21 cellular contexts compared by ENCODE assay signal in genomic region chr3:174891524-174892203, GRCh38. TPM values are rescaled to one million over a fixed set of nuclear protein-coding genes. Genes with fewer than 3 reads are reported as not detected.
A peak's percentile ranks its signal among the peaks of the same experiment; 100 is the strongest.
DNase-seq lines count a peak whose midpoint lies in the region; ATAC-seq, FAIRE-seq and TF ChIP-seq lines count a peak whose summit lies in the region.
"Had no signal": no experiment of that assay in that cellular context is flagged by ENCODE, and none has a peak within 500 bp of the region (broad histone marks: within the 10 kb centered on the region; RNA-seq: fewer than 3 reads in every experiment).

No MANE protein-coding gene starts in this region.

- peaks cover 5% of the 10 kb centered on the region; the same call in 2 of the 3 replicates for H3K36me3 Mint-ChIP-seq in GM23338 (ENCODE audit: low read depth)

- peak; percentile 45 for DNase-seq in GM23338 (ENCODE audit: low spot score)
- DNase-seq in mesendoderm: peak; percentile 31
- DNase-seq in GM12891 (ENCODE audit: insufficient read length, low spot score): no peak
- DNase-seq: activated CD4-positive, alpha-beta T cell treated with anti-CD3 and anti-CD28 coated beads for 4 hours; activated CD8-positive, alpha-beta memory T cell treated with anti-CD3 and anti-CD28 coated beads, Interleukin-2, amount 50 U/mL, for 48 hours; hippocampal formation; left colon; NCI-H1105; NK-92 treated with Interleukin-12 subunit alpha and Interleukin-12 subunit beta, amount 100 ng/mL, for 24 hours; pancreas; SHP77 treated with DMSO at 0.1 percent for 48 hours had no signal

- no peak for FAIRE-seq in GM12891 (lab: Jason Lieb, UNC)
- FAIRE-seq: K562, pancreas had no signal

- H3K27me3 Mint-ChIP-seq in GM23338 (ENCODE audit: insufficient read depth, low read depth, poor library complexity): peaks cover 1% of the 10 kb centered on the region
- H3K27me3 Mint-ChIP-seq: dendritic cell treated with granulocyte-macrophage colony-stimulating factor and Interleukin-4, amounts not matched to agents 40 ng/mL and 50 ng/mL, for 4 days had no signal

- no peak overlapping the region for H3K4ac ChIP-seq in mesendoderm (ENCODE audit: low read depth, low read length)

- H3K36me3 ChIP-seq in GM23338 (ENCODE audit: insufficient read depth) (no peaks in the 10 kb centered on the region), OCI-LY1 (ENCODE audit: insufficient read depth, low read length) (no peaks in the 10 kb centered on the region), mesendoderm (ENCODE audit: control insufficient read depth, insufficient read depth, low read length) (no peaks in the 10 kb centered on the region)
- H3K36me3 ChIP-seq: ascending aorta, pancreas, thoracic aorta had no signal

- H4K5ac ChIP-seq in mesendoderm (ENCODE audit: low read length): no peak overlapping the region

- no CpG with 5 or more reads among the region's 6 CpGs for WGBS in mesendoderm (ENCODE audit: extremely low coverage, insufficient coverage, low lambda C conversion rate)

- peaks cover 5% of the 10 kb centered on the region; the same call in 2 of the 3 replicates for H3K4me1 Mint-ChIP-seq in GM23338

- no peak overlapping the region for H4K8ac ChIP-seq in mesendoderm (ENCODE audit: low read depth, low read length)

- peak; percentile 72 for ATAC-seq in GM23338
- ATAC-seq in esophagus mucosa: peak; percentile 92
- ATAC-seq in GM18861 (IDR thresholded peaks at IDR 0.05; ENCODE audit: unreplicated experiment): no peak
- no peak for ATAC-seq in HG03460 (IDR thresholded peaks at IDR 0.05; ENCODE audit: unreplicated experiment)
- ATAC-seq in GM18511 (IDR thresholded peaks at IDR 0.05; ENCODE audit: unreplicated experiment): no peak
- ATAC-seq: K562, left colon, pancreas had no signal

- H3F3A ChIP-seq in GM23338 (replicated peaks; ENCODE audit: low read depth) (no peaks in the 10 kb centered on the region), OCI-LY1 (ENCODE audit: insufficient read depth, low read length) (no peaks in the 10 kb centered on the region)

- no peak overlapping the region for H3K9ac ChIP-seq in OCI-LY1 (ENCODE audit: low read length)
- no peak overlapping the region for H3K9ac ChIP-seq in mesendoderm (ENCODE audit: low read length)

- peaks cover 8% of the 10 kb centered on the region for H3K9me3 Mint-ChIP-seq in GM23338

- no peaks in the 10 kb centered on the region for H3K9me3 ChIP-seq in OCI-LY1 (ENCODE audit: low read length)
- H3K9me3 ChIP-seq: ascending aorta, pancreas, thoracic aorta had no signal

- H2BK15ac ChIP-seq in mesendoderm (replicated peaks; ENCODE audit: low read depth): no peak overlapping the region

- H3K27me3 ChIP-seq in GM23338 (ENCODE audit: insufficient read depth): no peaks in the 10 kb centered on the region
- no peaks in the 10 kb centered on the region for H3K27me3 ChIP-seq in OCI-LY1 (ENCODE audit: insufficient read depth, low read length)
- H3K27me3 ChIP-seq in mesendoderm (ENCODE audit: insufficient read depth, low read length, poor library complexity): no peaks in the 10 kb centered on the region
- H3K27me3 ChIP-seq: ascending aorta, pancreas had no signal

- peak overlapping the region; percentile 8 for H3K56ac ChIP-seq in mesendoderm (ENCODE audit: low read length)

- H2BK120ac ChIP-seq in mesendoderm (ENCODE audit: low read depth, low read length): no peak overlapping the region

- H3K18ac ChIP-seq in mesendoderm (ENCODE audit: low read length): no peak overlapping the region

- H2AFZ ChIP-seq in GM23338 (peak overlapping the region; percentile 70; the same call in 1 of the 2 replicates), OCI-LY1 (ENCODE audit: low read length) (no peak overlapping the region)

- no peak overlapping the region for H3K27ac Mint-ChIP-seq in GM23338
- H3K27ac Mint-ChIP-seq: dendritic cell treated with granulocyte-macrophage colony-stimulating factor and Interleukin-4, amounts not matched to agents 40 ng/mL and 50 ng/mL, for 4 days had no signal

- H3K4me2 ChIP-seq in GM23338 (no peak overlapping the region), OCI-LY1 (ENCODE audit: low read length) (no peak overlapping the region), mesendoderm (ENCODE audit: low read length) (no peak overlapping the region)

- no peak overlapping the region for H3K23ac ChIP-seq in mesendoderm (ENCODE audit: low read length)

- H3K4me1 ChIP-seq in GM23338 (ENCODE audit: insufficient read depth) (no peaks in the 10 kb centered on the region), OCI-LY1 (ENCODE audit: insufficient read depth, low read length, severe bottlenecking) (no peaks in the 10 kb centered on the region), mesendoderm (ENCODE audit: control insufficient read depth, low read depth, low read length) (no peaks in the 10 kb centered on the region)
- H3K4me1 ChIP-seq: ascending aorta, pancreas had no signal

- no peak overlapping the region for H3K27ac ChIP-seq in GM23338 (ENCODE audit: low read depth)
- H3K27ac ChIP-seq in OCI-LY1 (ENCODE audit: low read depth, low read length, poor library complexity, severe bottlenecking): no peak overlapping the region
- H3K27ac ChIP-seq in mesendoderm (ENCODE audit: low read depth, low read length): no peak overlapping the region
- H3K27ac ChIP-seq: ascending aorta, pancreas, skin epidermis, thoracic aorta had no signal

- H3K79me2 ChIP-seq in GM23338 (replicated peaks; ENCODE audit: insufficient read depth): no peaks in the 10 kb centered on the region
- no peaks in the 10 kb centered on the region for H3K79me2 ChIP-seq in OCI-LY1 (ENCODE audit: insufficient read depth, low read length)
- no peaks in the 10 kb centered on the region for H3K79me2 ChIP-seq in mesendoderm (ENCODE audit: control insufficient read depth, insufficient read depth, low read length)

- no peak for TF ChIP-seq POLR2A in GM12891 (IDR thresholded peaks at IDR 0.05; ENCODE audit: low read depth, low read length)

- H4K20me1 ChIP-seq in GM23338 (replicated peaks; ENCODE audit: insufficient read depth) (no peaks in the 10 kb centered on the region), OCI-LY1 (ENCODE audit: insufficient read depth, low read length) (no peaks in the 10 kb centered on the region)

- no peak overlapping the region for H2BK5ac ChIP-seq in mesendoderm (ENCODE audit: low read length)

- H3K9me2 ChIP-seq in GM23338 (ENCODE audit: insufficient read depth) (no peaks in the 10 kb centered on the region), OCI-LY1 (ENCODE audit: low read depth, low read length) (no peaks in the 10 kb centered on the region)

- H3K4me3 Mint-ChIP-seq in GM23338: no peak overlapping the region
- H3K4me3 Mint-ChIP-seq: dendritic cell treated with granulocyte-macrophage colony-stimulating factor and Interleukin-4, amounts not matched to agents 40 ng/mL and 50 ng/mL, for 4 days had no signal

- no peak overlapping the region for H3K4me3 ChIP-seq in GM23338
- H3K4me3 ChIP-seq in OCI-LY1 (ENCODE audit: low read depth, low read length, poor library complexity, severe bottlenecking): no peak overlapping the region
- H3K4me3 ChIP-seq in mesendoderm (ENCODE audit: low read length): no peak overlapping the region
- H3K4me3 ChIP-seq: ascending aorta, K562, pancreas, skin epidermis, thoracic aorta had no signal

- TF ChIP-seq CTCF in GM23338 (conservative IDR thresholded peaks at IDR 0.05; ENCODE audit: low read depth in 2 of 2) (peak; percentile 44 to 74), OCI-LY1 (IDR thresholded peaks at IDR 0.05; ENCODE audit: low read length) (peak; percentile 7; the same call in 1 of the 2 replicates)

- H2AK5ac ChIP-seq in mesendoderm (ENCODE audit: low read length): no peak overlapping the region

- H3K79me1 ChIP-seq in mesendoderm (ENCODE audit: low read length): no peaks in the 10 kb centered on the region

TF ChIP-seq in GM23338, 12 proteins besides CTCF, POLR2A, EP300 and RAD21:
- no peak for TF ChIP-seq EZH2 (IDR thresholded peaks at IDR 0.05; ENCODE audit: low read depth, unreplicated experiment)
- no peak for TF ChIP-seq EZH2phosphoT487 (IDR thresholded peaks at IDR 0.05; ENCODE audit: unreplicated experiment)
- TF ChIP-seq STAT1 (IDR thresholded peaks at IDR 0.05; ENCODE audit: unreplicated experiment): no peak
- TF ChIP-seq ETS1 (IDR thresholded peaks at IDR 0.05): no peak
- TF ChIP-seq POLR2AphosphoS5 (IDR thresholded peaks at IDR 0.05; ENCODE audit: low read depth): no peak

TF ChIP-seq in GM12891, 5 proteins besides CTCF, POLR2A, EP300 and RAD21:
- TF ChIP-seq SPI1 (IDR thresholded peaks at IDR 0.05; ENCODE audit: low read depth, low read length) (no peak), TAF1 (IDR thresholded peaks at IDR 0.05; ENCODE audit: low read depth, low read length) (no peak)

RNA-seq across cellular contexts. Expression of gene NAALADL2, which starts 32.5 kb away (rescaled TPM):
- 2.6 TPM in 1 of 2 replicates, not detected in the other for total RNA-seq in GM23338 (2014; rRNA removed; shearing (Covaris generic))
- polyA plus RNA-seq in GM23338 (2016; fragmentation: Nextera tagmentation; extraction: Ambion mirVana): 1.2 and 1.6 TPM in 2 replicates
- 2.4 TPM for total RNA-seq in esophagus mucosa
- 0.41 TPM for polyA plus RNA-seq in mesendoderm (2013, experiment 1 of 2)
- polyA plus RNA-seq in mesendoderm (2013, experiment 2 of 2): 0.55 TPM
- polyA plus RNA-seq in GM12891 (2012; ENCODE audit: low read depth, missing spikeins): 1.8 TPM

Comparison
In these comparisons a context has a peak if more than half of its experiments do, and no peak if none do; other contexts are left out.
1. ATAC-seq: peak in GM23338 (single experiment) and esophagus mucosa (single experiment); none in GM18861 (single experiment), HG03460 (single experiment) and GM18511 (single experiment).